1 cellular context compared by ENCODE assay signal in genomic region chr12:132761911-132762583, GRCh38.
TF ChIP-seq lines count a peak whose summit lies in the region.

No MANE protein-coding gene starts in this region.

TF ChIP-seq in GM12878, 131 proteins besides CTCF, POLR2A, EP300 and RAD21 (continued from another document and continues in another):
- no peak for TF ChIP-seq E2F8 (IDR thresholded peaks at IDR 0.05; ENCODE audit: low read depth, partially characterized antibody)
- 0 out of 2 replicates have a peak, but pooled peaks have one; percentile 48 for TF ChIP-seq TCF3 (IDR thresholded peaks at IDR 0.05; ENCODE audit: borderline replicate concordance, insufficient read depth, low read depth, low read length)
- TF ChIP-seq BCL3 (IDR thresholded peaks at IDR 0.05; ENCODE audit: borderline replicate concordance, insufficient read depth, low read depth, low read length, poor library complexity, severe bottlenecking), result no peak
- no peak for TF ChIP-seq SMAD5 (IDR thresholded peaks at IDR 0.05; ENCODE audit: low read depth)
- no peak for TF ChIP-seq USF2 (IDR thresholded peaks at IDR 0.05; ENCODE audit: borderline replicate concordance, low read depth, low read length)
- TF ChIP-seq RCOR1 (conservative IDR thresholded peaks at IDR 0.05; ENCODE audit: low read depth, low read length), result no peak
- TF ChIP-seq E2F4 (IDR thresholded peaks at IDR 0.05; ENCODE audit: low read depth, low read length), result no peak
- TF ChIP-seq IKZF2 (IDR thresholded peaks at IDR 0.05), result peak; percentile 69 to 80
- no peak for TF ChIP-seq JUNB (IDR thresholded peaks at IDR 0.05)
- TF ChIP-seq ETV6 (conservative IDR thresholded peaks at IDR 0.05 in 1 of 2, IDR thresholded peaks at IDR 0.05 in 1 of 2; ENCODE audit: borderline replicate concordance in 1 of 2, low read depth in 1 of 2), result no peak
- TF ChIP-seq CEBPB (IDR thresholded peaks at IDR 0.05; ENCODE audit: borderline replicate concordance in 1 of 2, low read depth in 2 of 2, low read length in 2 of 2), result no peak
- peak; percentile 79 for TF ChIP-seq BACH1 (IDR thresholded peaks at IDR 0.05; ENCODE audit: borderline replicate concordance)
- no peak for TF ChIP-seq CREB1 (IDR thresholded peaks at IDR 0.05; ENCODE audit: low read depth)
- 0 out of 2 replicates have a peak, but pooled peaks have one; percentile 22 for TF ChIP-seq MXI1 (IDR thresholded peaks at IDR 0.05; ENCODE audit: low read depth, low read length)
- TF ChIP-seq NFYA (IDR thresholded peaks at IDR 0.05; ENCODE audit: borderline replicate concordance, low read depth, low read length), result no peak
- peak; percentile 67; the same call in 1 of the 2 replicates for TF ChIP-seq POLR2AphosphoS2 (IDR thresholded peaks at IDR 0.05; ENCODE audit: low read depth, low read length)
- no peak for TF ChIP-seq BCLAF1 (IDR thresholded peaks at IDR 0.05)
- TF ChIP-seq ZBTB40 (IDR thresholded peaks at IDR 0.05; ENCODE audit: borderline replicate concordance), result peak; percentile 68
- no peak for TF ChIP-seq KAT2A (conservative IDR thresholded peaks at IDR 0.05; ENCODE audit: control insufficient read depth, low read depth, low read length)
- no peak for TF ChIP-seq TARDBP (IDR thresholded peaks at IDR 0.05; ENCODE audit: borderline replicate concordance)
- TF ChIP-seq CREM (IDR thresholded peaks at IDR 0.05; ENCODE audit: low read depth), result no peak
- no peak for TF ChIP-seq SIX5 (IDR thresholded peaks at IDR 0.05; ENCODE audit: low read depth, low read length, severe bottlenecking)
- no peak for TF ChIP-seq CBX5 (IDR thresholded peaks at IDR 0.05; ENCODE audit: low read depth)
- 0 out of 2 replicates have a peak, but pooled peaks have one; percentile 34 for TF ChIP-seq NKRF (conservative IDR thresholded peaks at IDR 0.05)
- no peak for TF ChIP-seq IRF5 (IDR thresholded peaks at IDR 0.05; ENCODE audit: borderline replicate concordance)
- TF ChIP-seq ATF3 (IDR thresholded peaks at IDR 0.05; ENCODE audit: borderline replicate concordance, extremely low read depth, low read depth, low read length), result no peak
- no peak for TF ChIP-seq KDM1A (IDR thresholded peaks at IDR 0.05; ENCODE audit: borderline replicate concordance)
- no peak for TF ChIP-seq ATF7 (IDR thresholded peaks at IDR 0.05; ENCODE audit: low read depth)
- TF ChIP-seq EED (IDR thresholded peaks at IDR 0.05; ENCODE audit: low read depth), result peak; percentile 66
- TF ChIP-seq HDGF (IDR thresholded peaks at IDR 0.05), result no peak
- no peak for TF ChIP-seq STAT3 (IDR thresholded peaks at IDR 0.05; ENCODE audit: low read depth, low read length)
- no peak for TF ChIP-seq ESRRA (IDR thresholded peaks at IDR 0.05; ENCODE audit: low read length)
- TF ChIP-seq ZBTB33 (IDR thresholded peaks at IDR 0.05), result no peak
